ENCODE assay signal across 36 cellular contexts in the genomic region with DNA sequence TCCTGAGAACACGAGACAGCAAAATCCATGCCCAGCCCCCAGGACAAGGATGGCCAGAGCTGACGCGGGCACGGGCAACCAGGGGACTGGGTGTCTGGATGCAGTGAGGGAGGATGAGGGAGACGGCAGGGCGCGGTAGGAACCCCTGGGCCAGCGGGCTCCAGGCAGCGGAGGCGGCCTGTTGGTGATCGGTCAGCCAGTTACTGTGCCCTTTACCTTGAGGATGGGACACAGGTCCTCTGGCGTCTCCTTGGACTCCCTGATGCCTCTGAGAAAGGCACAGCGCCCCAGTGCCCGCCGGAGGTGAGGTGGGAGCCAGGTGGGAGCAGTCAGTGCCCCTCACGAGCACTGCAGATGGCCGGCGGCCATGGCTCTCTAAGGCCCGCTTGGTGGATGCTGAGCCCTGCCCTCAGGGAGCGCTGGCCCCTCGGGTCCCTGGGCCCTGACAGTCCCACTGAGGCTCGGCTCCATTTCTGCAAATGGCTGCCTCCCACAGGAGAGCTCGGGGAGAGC. TPM values are rescaled to one million over a fixed set of nuclear protein-coding genes. Genes with fewer than 3 reads are reported as not detected.
"Had no signal": no experiment of that assay in that cellular context is flagged by ENCODE, and none has a peak within 500 bp of the region (broad histone marks: within the 10 kb centered on the region; RNA-seq: fewer than 3 reads in every experiment).

No MANE protein-coding gene starts in this region.

- H3K27ac Mint-ChIP-seq: activated naive CD4-positive, alpha-beta T cell treated with anti-CD3 and anti-CD28 coated beads, Interleukin-2, amount 10 ng/mL, durations not matched to agents 7 days and 5 days; activated naive CD8-positive, alpha-beta T cell treated with anti-CD3 and anti-CD28 coated beads, Interleukin-2, amount 10 ng/mL, durations not matched to agents 7 days and 5 days; activated T-helper 1 cell treated with anti-CD3 and anti-CD28 coated beads, Interleukin-12 subunit alpha, Interleukin-12 subunit beta, Interleukin-2, Interleukin-4 antibody, amounts not matched to agents 30 ng/mL and 10 ng/mL and 1 ng/mL, durations not matched to agents 14 hours and 24 hours and 36 hours; nephron; stimulated activated naive B cell treated with anti-CD40 and anti-IgM and Interleukin-4, amounts not matched to agents 10 μg/mL and 1 μg/mL and 100 μg/mL, for 72 hours had no signal

- H3K36me3 ChIP-seq: brain microvascular endothelial cell, esophagus muscularis mucosa, heart left ventricle, lower lobe of right lung, neutrophil, ovary, prostate gland, suprapubic skin, tibial artery, upper lobe of right lung had no signal

- H3K4me3 Mint-ChIP-seq: activated naive CD4-positive, alpha-beta T cell treated with anti-CD3 and anti-CD28 coated beads, Interleukin-2, amount 10 ng/mL, durations not matched to agents 7 days and 5 days; activated naive CD8-positive, alpha-beta T cell treated with anti-CD3 and anti-CD28 coated beads, Interleukin-2, amount 10 ng/mL, durations not matched to agents 7 days and 5 days; activated T-helper 1 cell treated with anti-CD3 and anti-CD28 coated beads, Interleukin-12 subunit alpha, Interleukin-12 subunit beta, Interleukin-2, Interleukin-4 antibody, amounts not matched to agents 30 ng/mL and 10 ng/mL and 1 ng/mL, durations not matched to agents 14 hours and 24 hours and 36 hours; immature natural killer cell; nephron; stimulated activated naive B cell treated with anti-CD40 and anti-IgM and Interleukin-4, amounts not matched to agents 10 μg/mL and 1 μg/mL and 100 μg/mL, for 72 hours had no signal

- H3K4me1 Mint-ChIP-seq: activated naive CD4-positive, alpha-beta T cell treated with anti-CD3 and anti-CD28 coated beads, Interleukin-2, amount 10 ng/mL, durations not matched to agents 7 days and 5 days; activated naive CD8-positive, alpha-beta T cell treated with anti-CD3 and anti-CD28 coated beads, Interleukin-2, amount 10 ng/mL, durations not matched to agents 7 days and 5 days had no signal

- H3K9me3 Mint-ChIP-seq: activated naive CD4-positive, alpha-beta T cell treated with anti-CD3 and anti-CD28 coated beads, Interleukin-2, amount 10 ng/mL, durations not matched to agents 7 days and 5 days; activated naive CD8-positive, alpha-beta T cell treated with anti-CD3 and anti-CD28 coated beads, Interleukin-2, amount 10 ng/mL, durations not matched to agents 7 days and 5 days; activated T-helper 1 cell treated with anti-CD3 and anti-CD28 coated beads, Interleukin-12 subunit alpha, Interleukin-12 subunit beta, Interleukin-2, Interleukin-4 antibody, amounts not matched to agents 30 ng/mL and 10 ng/mL and 1 ng/mL, durations not matched to agents 14 hours and 24 hours and 36 hours; immature natural killer cell; nephron; stimulated activated naive B cell treated with anti-CD40 and anti-IgM and Interleukin-4, amounts not matched to agents 10 μg/mL and 1 μg/mL and 100 μg/mL, for 72 hours had no signal

- DNase-seq: activated CD4-positive, alpha-beta T cell treated with anti-CD3 and anti-CD28 coated beads for 4 hours; activated CD4-positive, alpha-beta T cell treated with anti-CD3 and anti-CD28 coated beads, Interleukin-2, amount 50 U/mL, for 4 hours; activated CD8-positive, alpha-beta memory T cell treated with anti-CD3 and anti-CD28 coated beads, Interleukin-2, amount 50 U/mL, for 4 hours; activated gamma-delta T cell; activated naive CD4-positive, alpha-beta T cell treated with anti-CD3 and anti-CD28 coated beads, Interleukin-2, amount 10 ng/mL, durations not matched to agents 7 days and 5 days; activated naive CD8-positive, alpha-beta T cell treated with anti-CD3 and anti-CD28 coated beads, Interleukin-2, amount 10 ng/mL, durations not matched to agents 7 days and 5 days; activated T-cell treated with anti-CD3 and anti-CD28 coated beads, Interleukin-2, amount 50 U/mL, for 1 hour; central memory CD4-positive, alpha-beta T cell; dermis blood vessel endothelial cell; effector CD4-positive, alpha-beta T cell; foreskin keratinocyte; hypothalamus; immature natural killer cell; lower lobe of right lung; mesendoderm; retina; small intestine; stimulated activated CD4-positive, alpha-beta T cell treated with anti-CD3 and anti-CD28 coated beads, Interleukin-1b, Interleukin-23, amount 100 ng/mL, for 48 hours; stimulated activated naive B cell treated with anti-CD40 and anti-IgM and Interleukin-4, amounts not matched to agents 10 μg/mL and 1 μg/mL and 100 μg/mL, for 72 hours; T-helper 1 cell; upper lobe of right lung had no signal

- H3K27me3 ChIP-seq: brain microvascular endothelial cell, heart left ventricle, ovary, tibial artery, upper lobe of right lung had no signal

- H3K4me3 ChIP-seq: esophagus muscularis mucosa, heart left ventricle, lower lobe of right lung, mucosa of descending colon, ovary, prostate gland, suprapubic skin, tibial artery, upper lobe of right lung had no signal

- H3K36me3 Mint-ChIP-seq: activated naive CD4-positive, alpha-beta T cell treated with anti-CD3 and anti-CD28 coated beads, Interleukin-2, amount 10 ng/mL, durations not matched to agents 7 days and 5 days; activated naive CD8-positive, alpha-beta T cell treated with anti-CD3 and anti-CD28 coated beads, Interleukin-2, amount 10 ng/mL, durations not matched to agents 7 days and 5 days; immature natural killer cell; stimulated activated naive B cell treated with anti-CD40 and anti-IgM and Interleukin-4, amounts not matched to agents 10 μg/mL and 1 μg/mL and 100 μg/mL, for 72 hours had no signal

- FAIRE-seq: astrocyte, colon, small intestine, TTC549 had no signal

RNA-seq across cellular contexts. Expression of gene C13orf46, which starts 31.2 kb away (rescaled TPM):
- total RNA-seq: foreskin keratinocyte, myocyte had no signal
